Comparison of ENCODE assay signal across 16 cellular contexts in the genomic region with DNA sequence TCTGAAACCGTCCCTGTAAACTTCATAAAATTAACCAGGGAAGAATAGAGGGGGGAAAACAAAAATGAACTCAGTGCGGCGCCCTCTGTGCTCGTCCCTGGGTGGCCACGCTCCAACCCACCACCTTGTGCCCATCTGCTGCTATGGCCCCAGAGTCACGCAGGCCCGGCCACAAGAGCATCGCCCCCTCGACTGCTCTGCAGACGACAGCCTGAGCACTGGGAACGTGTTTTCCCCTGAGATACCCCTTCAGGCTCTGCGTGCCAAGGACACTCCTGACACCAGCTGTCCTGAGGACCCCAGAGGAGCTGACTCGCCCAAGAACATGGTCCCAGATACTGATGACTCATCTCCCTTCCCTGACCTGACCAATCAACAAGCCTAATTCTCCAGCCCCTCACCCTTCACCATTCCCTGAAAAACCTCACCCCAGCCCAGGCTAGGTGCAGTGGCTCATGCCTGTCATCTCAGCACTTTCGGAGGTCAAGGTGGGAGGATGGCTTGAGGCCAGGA.
DNase-seq lines count a peak whose midpoint lies in the region; ATAC-seq and TF ChIP-seq lines count a peak whose summit lies in the region.
"Had no signal": no experiment of that assay in that cellular context is flagged by ENCODE, and none has a peak within 500 bp of the region (broad histone marks: within the 10 kb centered on the region; RNA-seq: fewer than 3 reads in every experiment).

No MANE protein-coding gene starts in this region.

- H3K4me3 Mint-ChIP-seq in stimulated activated effector memory CD8-positive, alpha-beta T cell treated with anti-CD3 and anti-CD28 coated beads, Interleukin-12 subunit alpha, Interleukin-12 subunit beta, amount 100 ng/mL, for 72 hours: no peak overlapping the region
- H3K4me3 Mint-ChIP-seq: CD14-positive monocyte had no signal

- H3K4me1 ChIP-seq in RWPE2 (ENCODE audit: insufficient read depth, poor library complexity, severe bottlenecking) (peaks cover 9% of the 10 kb centered on the region), tibial artery (no peaks in the 10 kb centered on the region)
- H3K4me1 ChIP-seq: Peyer's patch had no signal

- no peaks in the 10 kb centered on the region for H3K4me1 Mint-ChIP-seq in stimulated activated effector memory CD8-positive, alpha-beta T cell treated with anti-CD3 and anti-CD28 coated beads, Interleukin-12 subunit alpha, Interleukin-12 subunit beta, amount 100 ng/mL, for 72 hours
- H3K4me1 Mint-ChIP-seq: CD14-positive monocyte had no signal

- intact Hi-C loops in tibial artery (cut with DNase I; ENCODE audit: low total_unique reads): no loop called here

- no peak for ATAC-seq in RWPE2 (ENCODE audit: low read depth)
- peak; percentile 23 for ATAC-seq in stimulated activated effector memory CD8-positive, alpha-beta T cell treated with anti-CD3 and anti-CD28 coated beads, Interleukin-12 subunit alpha, Interleukin-12 subunit beta, amount 100 ng/mL, for 72 hours

- TF ChIP-seq CTCF in RWPE2 (IDR thresholded peaks at IDR 0.05; ENCODE audit: poor library complexity, severe bottlenecking): no peak
- TF ChIP-seq CTCF in tibial artery (IDR thresholded peaks at IDR 0.05): no peak

- peak; percentile 38 to 71 for DNase-seq in NCI-H524 (lab: John Stamatoyannopoulos, UW)
- DNase-seq in NCI-H524 treated with DMSO at 0.1 percent for 48 hours (lab: John Stamatoyannopoulos, UW): no peak
- DNase-seq in RWPE2 (ENCODE audit: low spot score): peak; percentile 21
- peak; percentile 83 for DNase-seq in myocyte (ENCODE audit: low read depth)
- no peak for DNase-seq in stimulated activated effector memory CD8-positive, alpha-beta T cell treated with anti-CD3 and anti-CD28 coated beads, Interleukin-12 subunit alpha, Interleukin-12 subunit beta, amount 100 ng/mL, for 72 hours (ENCODE audit: low spot score in 2 of 2)
- DNase-seq in activated CD4-positive, alpha-beta T cell treated with anti-CD3 and anti-CD28 coated beads for 48 hours: no peak
- no peak for DNase-seq in NK-92 (lab: John Stamatoyannopoulos, UW; ENCODE audit: unreplicated experiment)
- DNase-seq in tibial artery: no peak
- DNase-seq: DMS79, GDM1, MM.1S, NCI-H1105 treated with DMSO at 0.1 percent for 48 hours, NCI-H187 treated with DMSO at 0.1 percent for 48 hours, Peyer's patch had no signal

- no peak overlapping the region for H3K27ac Mint-ChIP-seq in stimulated activated effector memory CD8-positive, alpha-beta T cell treated with anti-CD3 and anti-CD28 coated beads, Interleukin-12 subunit alpha, Interleukin-12 subunit beta, amount 100 ng/mL, for 72 hours

- no peaks in the 10 kb centered on the region for H3K36me3 Mint-ChIP-seq in stimulated activated effector memory CD8-positive, alpha-beta T cell treated with anti-CD3 and anti-CD28 coated beads, Interleukin-12 subunit alpha, Interleukin-12 subunit beta, amount 100 ng/mL, for 72 hours
- H3K36me3 Mint-ChIP-seq: CD14-positive monocyte had no signal

- H3K27ac ChIP-seq in RWPE2 (ENCODE audit: poor library complexity, severe bottlenecking) (peak overlapping the region; percentile 25), tibial artery (no peak overlapping the region)
- H3K27ac ChIP-seq: KMS-11, Peyer's patch had no signal

- H3K27me3 ChIP-seq in RWPE2 (ENCODE audit: insufficient read depth, poor library complexity, severe bottlenecking) (no peaks in the 10 kb centered on the region), tibial artery (no peaks in the 10 kb centered on the region)
- H3K27me3 ChIP-seq: Peyer's patch had no signal

- H3K36me3 ChIP-seq in RWPE2 (ENCODE audit: low read depth) (no peaks in the 10 kb centered on the region), tibial artery (no peaks in the 10 kb centered on the region)
- H3K36me3 ChIP-seq: Peyer's patch had no signal

- H3K4me3 ChIP-seq in RWPE2 (ENCODE audit: severe bottlenecking): no peak overlapping the region
- no peak overlapping the region for H3K4me3 ChIP-seq in tibial artery
- H3K4me3 ChIP-seq: Peyer's patch had no signal

- H3K9me3 Mint-ChIP-seq in stimulated activated effector memory CD8-positive, alpha-beta T cell treated with anti-CD3 and anti-CD28 coated beads, Interleukin-12 subunit alpha, Interleukin-12 subunit beta, amount 100 ng/mL, for 72 hours: peaks cover 6% of the 10 kb centered on the region

- H3K9me3 ChIP-seq in RWPE2 (ENCODE audit: severe bottlenecking): peaks cover 6% of the 10 kb centered on the region
- H3K9me3 ChIP-seq in tibial artery: peaks cover 0 to 10% (median 3%) of the 10 kb centered on the region in 3 donors
- H3K9me3 ChIP-seq: Peyer's patch had no signal

Comparison
In these comparisons a context has a peak if more than half of its experiments do, and no peak if none do; other contexts are left out.
1. DNase-seq: peak in NCI-H524 (2 of 2), RWPE2 (single experiment) and myocyte (single experiment); none in NCI-H524 treated with DMSO at 0.1 percent for 48 hours (single experiment), stimulated activated effector memory CD8-positive, alpha-beta T cell treated with anti-CD3 and anti-CD28 coated beads, Interleukin-12 subunit alpha, Interleukin-12 subunit beta, amount 100 ng/mL, for 72 hours (0 of 2), activated CD4-positive, alpha-beta T cell treated with anti-CD3 and anti-CD28 coated beads for 48 hours (single experiment), NK-92 (single experiment) and tibial artery (0 of 2).